ENCODE assay signal across 9 cellular contexts in genomic region chr4:138938371-138938699, GRCh38.
DNase-seq lines count a peak whose midpoint lies in the region; ATAC-seq and TF ChIP-seq lines count a peak whose summit lies in the region.
"Had no signal": no experiment of that assay in that cellular context is flagged by ENCODE, and none has a peak within 500 bp of the region (broad histone marks: within the 10 kb centered on the region; RNA-seq: fewer than 3 reads in every experiment).

No MANE protein-coding gene starts in this region.

- peak overlapping the region; percentile 87 for H2AFZ ChIP-seq in Loucy (ENCODE audit: low read length)

- H3K9me3 ChIP-seq in Loucy (ENCODE audit: insufficient read depth, low read depth, low read length) (no peaks in the 10 kb centered on the region), skeletal muscle satellite cell (replicated peaks; ENCODE audit: low read length) (no peaks in the 10 kb centered on the region)

- peak; percentile 80 for ATAC-seq in GM19395 (IDR thresholded peaks at IDR 0.05; ENCODE audit: unreplicated experiment)
- peak; percentile 86 for ATAC-seq in Right ventricle myocardium superior (ENCODE audit: poor library complexity)

- H4K20me1 ChIP-seq in Loucy (ENCODE audit: insufficient read depth, low read length, poor library complexity, severe bottlenecking): no peaks in the 10 kb centered on the region

- H3K79me2 ChIP-seq in Loucy (ENCODE audit: insufficient read depth, low read length): no peaks in the 10 kb centered on the region

- H3K27me3 ChIP-seq in Loucy (ENCODE audit: insufficient read depth, low read length, poor library complexity, severe bottlenecking) (no peaks in the 10 kb centered on the region), skeletal muscle satellite cell (ENCODE audit: control insufficient read depth, insufficient read depth, low read length) (no peaks in the 10 kb centered on the region)

- H3K4me2 ChIP-seq in Loucy (ENCODE audit: low read depth, low read length, poor library complexity, severe bottlenecking) (peak overlapping the region; percentile 46), skeletal muscle satellite cell (ENCODE audit: low read length) (peak overlapping the region; percentile 45)

- H3K4me3 ChIP-seq in Loucy (ENCODE audit: low read length, poor library complexity, severe bottlenecking) (peak overlapping the region; percentile 10), skeletal muscle satellite cell (ENCODE audit: low read length) (no peak overlapping the region)

- H3F3A ChIP-seq in Loucy (ENCODE audit: low read depth): no peaks in the 10 kb centered on the region

- H3K9ac ChIP-seq in Loucy (ENCODE audit: low read depth, low read length, poor library complexity, severe bottlenecking) (peak overlapping the region; percentile 1), skeletal muscle satellite cell (ENCODE audit: low read depth, low read length) (no peak overlapping the region)

- peak; percentile 22 for DNase-seq in CMK (ENCODE audit: low read depth)
- DNase-seq in SKM-1 (lab: John Stamatoyannopoulos, UW; ENCODE audit: unreplicated experiment): peak; percentile 61
- DNase-seq in Right ventricle myocardium superior: no peak
- DNase-seq in activated effector memory CD4-positive, alpha-beta T cell treated with anti-CD3 and anti-CD28 coated beads, Interleukin-2, amount 50 U/mL, for 16 hours: no peak
- DNase-seq in NK-92 treated with Interleukin-12 subunit alpha and Interleukin-12 subunit beta, amount 100 ng/mL, for 24 hours (lab: John Stamatoyannopoulos, UW): no peak
- DNase-seq: naive B cell had no signal

- peak; percentile 73 for TF ChIP-seq CTCF in Loucy (conservative IDR thresholded peaks at IDR 0.05; ENCODE audit: low read length)

- intact Hi-C loops in Right ventricle myocardium superior (cut with DNase I): no loop called here

- H3K36me3 ChIP-seq in Loucy (ENCODE audit: insufficient read depth, low read length): no peaks in the 10 kb centered on the region
- no peaks in the 10 kb centered on the region for H3K36me3 ChIP-seq in skeletal muscle satellite cell (ENCODE audit: insufficient read depth, low read length)

- H3K9me2 ChIP-seq in Loucy (replicated peaks; ENCODE audit: low read depth, low read length): no peaks in the 10 kb centered on the region

- no peaks in the 10 kb centered on the region for H3K4me1 ChIP-seq in Loucy (ENCODE audit: insufficient read depth, low read length, poor library complexity, severe bottlenecking)
- H3K4me1 ChIP-seq in skeletal muscle satellite cell (ENCODE audit: control insufficient read depth, insufficient read depth, low read length): no peaks in the 10 kb centered on the region

Comparison
In these comparisons a context has a peak if more than half of its experiments do, and no peak if none do; other contexts are left out.
1. DNase-seq: peak in CMK (single experiment) and SKM-1 (single experiment); none in Right ventricle myocardium superior (single experiment), activated effector memory CD4-positive, alpha-beta T cell treated with anti-CD3 and anti-CD28 coated beads, Interleukin-2, amount 50 U/mL, for 16 hours (single experiment) and NK-92 treated with Interleukin-12 subunit alpha and Interleukin-12 subunit beta, amount 100 ng/mL, for 24 hours (single experiment).